Comparison of ENCODE assay signal across 17 cellular contexts in genomic region chr5:130885718-130886117, GRCh38.
A peak's percentile ranks its signal among the peaks of the same experiment; 100 is the strongest.
DNase-seq lines count a peak whose midpoint lies in the region; ATAC-seq, FAIRE-seq and TF ChIP-seq lines count a peak whose summit lies in the region.
"Had no signal": no experiment of that assay in that cellular context is flagged by ENCODE, and none has a peak within 500 bp of the region (broad histone marks: within the 10 kb centered on the region; RNA-seq: fewer than 3 reads in every experiment).

No MANE protein-coding gene starts in this region.

- no peak overlapping the region for H3K9ac ChIP-seq in mucosa of rectum (ENCODE audit: low read depth in 1 of 2, low read length in 2 of 2)

- no peaks in the 10 kb centered on the region for H3K9me3 ChIP-seq in mucosa of rectum (ENCODE audit: control insufficient read depth in 2 of 2, low read length in 2 of 2)
- H3K9me3 ChIP-seq: BE2C had no signal

- no peaks in the 10 kb centered on the region for H3K36me3 ChIP-seq in mucosa of rectum (ENCODE audit: control insufficient read depth in 2 of 2, insufficient read depth in 2 of 2, low read length in 2 of 2)
- H3K36me3 ChIP-seq: BE2C had no signal

- DNase-seq in D721Med (ENCODE audit: insufficient read length, low spot score), result no peak
- DNase-seq in fibroblast of villous mesenchyme (ENCODE audit: low read depth), result peak; percentile 3
- no peak for DNase-seq in activated CD4-positive, alpha-beta T cell treated with anti-CD3 and anti-CD28 coated beads, Interleukin-2, amount 50 U/mL, for 48 hours
- DNase-seq in HTR-8/SVneo (ENCODE audit: insufficient read length, low spot score), result no peak
- DNase-seq: BE2C; CD8-positive, alpha-beta T cell; COR-L47; GF-D8; H7 had no signal

- H3K4me3 ChIP-seq in fibroblast of villous mesenchyme (ENCODE audit: low read depth, low read length) (no peak overlapping the region), mucosa of rectum (ENCODE audit: low read length in 2 of 2) (peak overlapping the region in 1 of 2 donors; percentile 15)
- H3K4me3 ChIP-seq: GM23338 had no signal

- TF ChIP-seq CTCF in 22Rv1 (IDR thresholded peaks at IDR 0.05) (no peak), D721Med (IDR thresholded peaks at IDR 0.05; ENCODE audit: insufficient read depth, missing control alignments) (no peak), fibroblast of villous mesenchyme (IDR thresholded peaks at IDR 0.05; ENCODE audit: insufficient read depth, low read depth, low read length) (no peak)

- no peak for ATAC-seq in HG03159 (IDR thresholded peaks at IDR 0.05; ENCODE audit: unreplicated experiment)
- no peak for ATAC-seq in GM21447 (IDR thresholded peaks at IDR 0.05; ENCODE audit: unreplicated experiment)
- ATAC-seq: CD8-positive, alpha-beta T cell; GM23338 had no signal

- H3K4me1 ChIP-seq in mucosa of rectum (ENCODE audit: control insufficient read depth in 2 of 2, insufficient read depth in 2 of 2, low read length in 2 of 2), result peaks cover 10 to 35% of the 10 kb centered on the region in 2 donors
- H3K4me1 ChIP-seq: BE2C had no signal

- no peaks in the 10 kb centered on the region for H3K27me3 ChIP-seq in mucosa of rectum (ENCODE audit: control insufficient read depth in 2 of 2, insufficient read depth in 2 of 2, low read length in 2 of 2)

- peak overlapping the region; percentile 51 for H3K27ac ChIP-seq in 22Rv1
- H3K27ac ChIP-seq in mucosa of rectum (ENCODE audit: low read depth in 2 of 2, low read length in 2 of 2), result peak overlapping the region; percentile 74 to 75
- H3K27ac ChIP-seq: C4-2B had no signal

- peak; percentile 11 for FAIRE-seq in D721Med (lab: Jason Lieb, UNC)
- no peak for FAIRE-seq in HTR-8/SVneo (lab: Jason Lieb, UNC)
- FAIRE-seq: A204.1, HepG2 had no signal
